8 cellular contexts compared by ENCODE assay signal in genomic region chr1:21175324-21175669, GRCh38. TPM values are rescaled to one million over a fixed set of nuclear protein-coding genes. Genes with fewer than 3 reads are reported as not detected.
DNase-seq lines count a peak whose midpoint lies in the region; TF ChIP-seq lines count a peak whose summit lies in the region.

No MANE protein-coding gene starts in this region.

- CTCF ChIA-PET in HEK293 (lab: Yijun Ruan, JAX), result interaction anchor here (1.2 kb wide), 1 partner anchor 479 kb away, joined by 3 read pairs; no protein-coding TSS in a partner anchor

- H3K4me1 ChIP-seq in HEK293 (ENCODE audit: control insufficient read depth, insufficient read depth, low read length) (peaks cover 7% of the 10 kb centered on the region; the same call in 1 of the 2 replicates), mesodermal cell (ENCODE audit: control insufficient read depth, insufficient read depth, low read length, poor library complexity, severe bottlenecking) (peaks cover 10% of the 10 kb centered on the region), tibial nerve (peaks cover 0 to 44% (median 14%) of the 10 kb centered on the region in 4 donors)
- H3K4me1 ChIP-seq in effector memory CD4-positive, alpha-beta T cell (ENCODE audit: control insufficient read depth, insufficient read depth, low read length, poor library complexity, severe bottlenecking), result peaks cover 6% of the 10 kb centered on the region

- H3K4me3 ChIP-seq in HEK293 (ENCODE audit: low read depth, low read length) (peak overlapping the region; percentile 93), mesodermal cell (ENCODE audit: extremely low read depth, insufficient read depth, low read length, poor library complexity, severe bottlenecking) (peak overlapping the region; percentile 87), tibial nerve (peak overlapping the region; percentile 58 to 80 (median 66))
- peak overlapping the region; percentile 59 for H3K4me3 ChIP-seq in effector memory CD4-positive, alpha-beta T cell (ENCODE audit: insufficient read depth, low read depth, low read length, poor library complexity, severe bottlenecking)

- H3K36me3 ChIP-seq in HEK293 (ENCODE audit: control insufficient read depth in 2 of 2, insufficient read depth in 1 of 2, low read length in 2 of 2), result peaks cover 2 to 27% of the 10 kb centered on the region in 2 experiments; a peak in 2 of 3 replicates
- no peaks in the 10 kb centered on the region for H3K36me3 ChIP-seq in effector memory CD4-positive, alpha-beta T cell (ENCODE audit: control insufficient read depth, insufficient read depth, low read length)
- H3K36me3 ChIP-seq in mesodermal cell (ENCODE audit: control insufficient read depth, insufficient read depth, low read length), result peaks cover 32% of the 10 kb centered on the region
- H3K36me3 ChIP-seq in tibial nerve, result peaks cover 0 to 2% (median 0%) of the 10 kb centered on the region in 3 donors

- no peaks in the 10 kb centered on the region for H3K27me3 ChIP-seq in effector memory CD4-positive, alpha-beta T cell (replicated peaks; ENCODE audit: control insufficient read depth, insufficient read depth, low read length, poor library complexity, severe bottlenecking)
- no peaks in the 10 kb centered on the region for H3K27me3 ChIP-seq in tibial nerve

- POLR2A ChIA-PET in HEK293 (lab: Yijun Ruan, JAX), result interaction anchor here (1.0 kb wide), 1 partner anchor 388 kb away, joined by 3 read pairs; the partner anchor contains the start of gene HP1BP3

- no peaks in the 10 kb centered on the region for H3K9me3 ChIP-seq in HEK293 (ENCODE audit: control insufficient read depth, insufficient read depth, low read depth, low read length)
- H3K9me3 ChIP-seq in effector memory CD4-positive, alpha-beta T cell (ENCODE audit: control insufficient read depth, low read length), result no peaks in the 10 kb centered on the region
- no peaks in the 10 kb centered on the region for H3K9me3 ChIP-seq in mesodermal cell (ENCODE audit: control insufficient read depth, low read length)
- no peaks in the 10 kb centered on the region for H3K9me3 ChIP-seq in tibial nerve

- 0% methylated on average over 3 to 4 of the region's 6 CpGs for WGBS in mesodermal cell (ENCODE audit: insufficient coverage in 2 of 2), 2 experiments
- whole genome bisulfite sequencing in tibial nerve, 2 donors, result 1 to 2% methylated on average over 6 of the region's 6 CpGs

- TF ChIP-seq CTCF in HEK293 (tag by site-specific recombination; IDR thresholded peaks at IDR 0.05) (no peak), tibial nerve (IDR thresholded peaks at IDR 0.05) (no peak)

- no peak for TF ChIP-seq POLR2A in tibial nerve (IDR thresholded peaks at IDR 0.05)

- peak overlapping the region; percentile 99 for H3K27ac ChIP-seq in HEK293 (ENCODE audit: extremely low read depth, low read depth, low read length)
- H3K27ac ChIP-seq in effector memory CD4-positive, alpha-beta T cell (ENCODE audit: insufficient read depth, low read length, poor library complexity, severe bottlenecking), result peak overlapping the region; percentile 63
- H3K27ac ChIP-seq in mesodermal cell (ENCODE audit: low read depth, low read length, severe bottlenecking), result peak overlapping the region; percentile 79
- H3K27ac ChIP-seq in tibial nerve, result peak overlapping the region; percentile 85 to 97 (median 86)

- TF ChIP-seq EP300 in tibial nerve (IDR thresholded peaks at IDR 0.05), result peak; percentile 10 to 18

- DNase-seq in AG08395 (ENCODE audit: low spot score) (peak; percentile 21), T-helper 22 cell (ENCODE audit: low read depth) (peak; percentile 37), tibial nerve (ENCODE audit: low spot score in 2 of 2) (peak in 1 of 2 donors; percentile 41), cortex of kidney (lab: John Stamatoyannopoulos, UW) (no peak), NCI-H187 (lab: John Stamatoyannopoulos, UW) (no peak)
- DNase-seq in effector memory CD4-positive, alpha-beta T cell, result peak; percentile 8 to 38 (median 25)

TF ChIP-seq in HEK293, 187 proteins besides CTCF, POLR2A, EP300 and RAD21:
- no peak for TF ChIP-seq ZNF366 (tag by site-specific recombination; conservative IDR thresholded peaks at IDR 0.05)
- no peak for TF ChIP-seq ZNF473 (tag by site-specific recombination; IDR thresholded peaks at IDR 0.05)
- TF ChIP-seq ATF2 (tag by site-specific recombination; IDR thresholded peaks at IDR 0.05; ENCODE audit: low read depth), result no peak
- no peak for TF ChIP-seq ZNF664 (tag by site-specific recombination; IDR thresholded peaks at IDR 0.05)
- TF ChIP-seq PRDM2 (tag by site-specific recombination; IDR thresholded peaks at IDR 0.05; ENCODE audit: borderline replicate concordance), result no peak
- TF ChIP-seq TSHZ1 (tag by site-specific recombination; IDR thresholded peaks at IDR 0.05; ENCODE audit: borderline replicate concordance), result no peak

RNA-seq across cellular contexts. Expression of gene EIF4G3, which starts 1.4 kb away (rescaled TPM):
- polyA plus RNA-seq in mesodermal cell (2013, experiment 1 of 2), result 86.3 TPM
- 74.1 TPM for polyA plus RNA-seq in mesodermal cell (2013, experiment 2 of 2)
- total RNA-seq in tibial nerve, result 10 to 100 TPM; 41.2 to 57.3 (median 50.0) TPM

Comparison
In these comparisons a context has a peak if more than half of its experiments do, and no peak if none do; other contexts are left out.
1. DNase-seq: peak in AG08395 (single experiment), T-helper 22 cell (single experiment) and effector memory CD4-positive, alpha-beta T cell (3 of 3); none in cortex of kidney (single experiment) and NCI-H187 (0 of 2).
2. Peak in every context shown above with its lines, with median percentiles within 50 percentile points of each other: H3K27ac ChIP-seq and H3K4me3 ChIP-seq.